In genomic region chr15:90211440-90212168, GRCh38 we compare ENCODE assay signal across 9 cellular contexts. TPM values are rescaled to one million over a fixed set of nuclear protein-coding genes. Genes with fewer than 3 reads are reported as not detected.
DNase-seq lines count a peak whose midpoint lies in the region; ATAC-seq and TF ChIP-seq lines count a peak whose summit lies in the region.
"Had no signal": no experiment of that assay in that cellular context is flagged by ENCODE, and none has a peak within 500 bp of the region (broad histone marks: within the 10 kb centered on the region; RNA-seq: fewer than 3 reads in every experiment).

No MANE protein-coding gene starts in this region.

- H3K27ac ChIP-seq in left ventricle myocardium inferior (replicated peaks) = no peak overlapping the region
- peak overlapping the region; percentile 59 for H3K27ac ChIP-seq in mesodermal cell (ENCODE audit: low read depth, low read length, severe bottlenecking)
- H3K27ac ChIP-seq: 22Rv1 had no signal

- H3K4me3 ChIP-seq in left ventricle myocardium inferior = no peak overlapping the region
- no peak overlapping the region for H3K4me3 ChIP-seq in endocrine pancreas (ENCODE audit: control insufficient read depth, insufficient read depth, low read length)
- H3K4me3 ChIP-seq in mesodermal cell (ENCODE audit: extremely low read depth, insufficient read depth, low read length, poor library complexity, severe bottlenecking) = no peak overlapping the region

- H3K36me3 ChIP-seq in left ventricle myocardium inferior (peaks cover 4% of the 10 kb centered on the region), endocrine pancreas (ENCODE audit: control insufficient read depth, insufficient read depth, low read length) (no peaks in the 10 kb centered on the region), mesodermal cell (ENCODE audit: control insufficient read depth, insufficient read depth, low read length) (peaks cover 8% of the 10 kb centered on the region)

- intact Hi-C loops in Right ventricle myocardium inferior (cut with DNase I) = no loop called here
- intact Hi-C loops in left ventricle myocardium inferior (cut with micrococcal nuclease) = no loop called here

- peak; percentile 46 for ATAC-seq in Right ventricle myocardium inferior
- no peak for ATAC-seq in HG02678 (IDR thresholded peaks at IDR 0.05; ENCODE audit: unreplicated experiment)
- ATAC-seq in GM21528 (IDR thresholded peaks at IDR 0.05; ENCODE audit: low FRiP score, unreplicated experiment) = no peak
- ATAC-seq in GM21717 (IDR thresholded peaks at IDR 0.05; ENCODE audit: unreplicated experiment) = no peak

- no peak for TF ChIP-seq CTCF in left ventricle myocardium inferior (IDR thresholded peaks at IDR 0.05; ENCODE audit: borderline replicate concordance)

- H3K4me1 ChIP-seq in left ventricle myocardium inferior (peaks cover 54% of the 10 kb centered on the region), endocrine pancreas (ENCODE audit: control insufficient read depth, insufficient read depth, low read length) (no peaks in the 10 kb centered on the region), mesodermal cell (ENCODE audit: control insufficient read depth, insufficient read depth, low read length, poor library complexity, severe bottlenecking) (peaks cover 18% of the 10 kb centered on the region)

- 69 to 83% methylated on average over 7 to 10 of the region's 13 CpGs for WGBS in mesodermal cell (ENCODE audit: insufficient coverage in 2 of 2), 2 experiments

- H3K9ac ChIP-seq in endocrine pancreas (ENCODE audit: control insufficient read depth, insufficient read depth, low read length) = peak overlapping the region; percentile 38

- H3K27me3 ChIP-seq in left ventricle myocardium inferior (ENCODE audit: low read depth) (no peaks in the 10 kb centered on the region), endocrine pancreas (ENCODE audit: control insufficient read depth, insufficient read depth, low read length) (no peaks in the 10 kb centered on the region)

- DNase-seq in Right ventricle myocardium inferior (ENCODE audit: missing footprints) (no peak), left ventricle myocardium inferior (no peak), mesenteric fat pad (ENCODE audit: low spot score) (no peak)

- no peaks in the 10 kb centered on the region for H3K9me3 ChIP-seq in left ventricle myocardium inferior (replicated peaks)
- no peaks in the 10 kb centered on the region for H3K9me3 ChIP-seq in endocrine pancreas (ENCODE audit: control insufficient read depth, low read length)
- no peaks in the 10 kb centered on the region for H3K9me3 ChIP-seq in mesodermal cell (ENCODE audit: control insufficient read depth, low read length)

RNA-seq across cellular contexts. Expression of gene SEMA4B, which starts 10.5 kb away (rescaled TPM):
- total RNA-seq in Right ventricle myocardium inferior (27.7 TPM), left ventricle myocardium inferior (22.7 TPM), mesenteric fat pad (15.8 TPM)
- polyA plus RNA-seq in mesodermal cell (2013, experiment 1 of 2) = 26.1 TPM
- polyA plus RNA-seq in mesodermal cell (2013, experiment 2 of 2) = 25.1 TPM

RNA-seq across cellular contexts. Expression of gene CIB1, which starts 22.1 kb away (rescaled TPM):
- total RNA-seq in Right ventricle myocardium inferior (73.2 TPM), left ventricle myocardium inferior (69.6 TPM), mesenteric fat pad (58.0 TPM)
- polyA plus RNA-seq in mesodermal cell (2013, experiment 1 of 2) = 49.5 TPM
- polyA plus RNA-seq in mesodermal cell (2013, experiment 2 of 2) = 44.5 TPM

RNA-seq across cellular contexts. Expression of gene GDPGP1, which starts 22.4 kb away (rescaled TPM):
- total RNA-seq in Right ventricle myocardium inferior (9.8 TPM), left ventricle myocardium inferior (15.5 TPM), mesenteric fat pad (8.1 TPM)
- polyA plus RNA-seq in mesodermal cell (2013, experiment 1 of 2) = 2.4 TPM
- 1.1 TPM for polyA plus RNA-seq in mesodermal cell (2013, experiment 2 of 2)

RNA-seq across cellular contexts. Expression of gene TTLL13, which starts 37.8 kb away (rescaled TPM):
- not detected for total RNA-seq in Right ventricle myocardium inferior
- total RNA-seq in left ventricle myocardium inferior = 0.19 TPM
- polyA plus RNA-seq in mesodermal cell (2013, experiment 1 of 2) = 0.15 TPM
- not detected for polyA plus RNA-seq in mesodermal cell (2013, experiment 2 of 2)
- not detected for total RNA-seq in mesenteric fat pad

RNA-seq across cellular contexts. Expression of gene NGRN, which starts 53.9 kb away (rescaled TPM):
- total RNA-seq in Right ventricle myocardium inferior (122 TPM), left ventricle myocardium inferior (120 TPM), mesenteric fat pad (77.8 TPM)
- 73.3 TPM for polyA plus RNA-seq in mesodermal cell (2013, experiment 1 of 2)
- 68.2 TPM for polyA plus RNA-seq in mesodermal cell (2013, experiment 2 of 2)
